ENCODE assay signal across 8 cellular contexts in genomic region chr1:203326830-203327683, GRCh38. TPM values are rescaled to one million over a fixed set of nuclear protein-coding genes. Genes with fewer than 3 reads are reported as not detected.
DNase-seq lines count a peak whose midpoint lies in the region; ATAC-seq and TF ChIP-seq lines count a peak whose summit lies in the region.

No MANE protein-coding gene starts in this region.

- H3K27me3 ChIP-seq in right atrium auricular region, result no peaks in the 10 kb centered on the region
- H3K27me3 ChIP-seq in vagina, result no peaks in the 10 kb centered on the region

- intact Hi-C loops in vagina (cut with DNase I), result loop anchor here (5.0 kb wide), 1 partner anchor 55 kb away; no protein-coding TSS in a partner anchor

- H3K4me1 Mint-ChIP-seq in T-helper 17 cell, result peaks cover 58% of the 10 kb centered on the region

- no peaks in the 10 kb centered on the region for H3K27me3 Mint-ChIP-seq in T-helper 17 cell

- H3K4me3 ChIP-seq in right atrium auricular region, result peak overlapping the region; percentile 38 to 57
- H3K4me3 ChIP-seq in vagina, result peak overlapping the region; percentile 45 to 62

- peak overlapping the region; percentile 85 for H3K4me3 Mint-ChIP-seq in T-helper 17 cell

- peak overlapping the region; percentile 97 for H3K27ac Mint-ChIP-seq in T-helper 17 cell

- H3K27ac ChIP-seq in angular gyrus (ENCODE audit: low read depth, low read length) (peak overlapping the region; percentile 86), right atrium auricular region (peak overlapping the region; percentile 85 to 96), vagina (peak overlapping the region; percentile 89)

- H3K9me3 ChIP-seq in T-helper 17 cell (ENCODE audit: control insufficient read depth, low read length, poor library complexity, severe bottlenecking) (no peaks in the 10 kb centered on the region), right atrium auricular region (no peaks in the 10 kb centered on the region), vagina (no peaks in the 10 kb centered on the region)

- ATAC-seq in HG02885 (IDR thresholded peaks at IDR 0.05; ENCODE audit: poor library complexity, unreplicated experiment) (peak; percentile 79), T-helper 17 cell (peak; percentile 82)

- TF ChIP-seq CTCF in right atrium auricular region (IDR thresholded peaks at IDR 0.05) (no peak), vagina (IDR thresholded peaks at IDR 0.05) (no peak)

- TF ChIP-seq POLR2A in GM15510 (IDR thresholded peaks at IDR 0.05; ENCODE audit: borderline replicate concordance, extremely low read depth, insufficient read length) (peak; percentile 63), vagina (IDR thresholded peaks at IDR 0.05) (peak in 1 of 2 donors; percentile 53)

- H3K36me3 Mint-ChIP-seq in T-helper 17 cell (ENCODE audit: low read depth), result no peaks in the 10 kb centered on the region

- H3K36me3 ChIP-seq in right atrium auricular region (no peaks in the 10 kb centered on the region), vagina (no peaks in the 10 kb centered on the region)

- DNase-seq in NCI-H1694 (lab: John Stamatoyannopoulos, UW), result peak; percentile 87
- DNase-seq in T-helper 17 cell, result peak; percentile 92 to 94 (median 94)
- DNase-seq in right atrium auricular region (ENCODE audit: low spot score), result peak; percentile 96
- DNase-seq in putamen (ENCODE audit: low spot score), result peak; percentile 92
- no peak for DNase-seq in vagina (ENCODE audit: extremely low spot score in 2 of 2)

- H3K4me1 ChIP-seq in right atrium auricular region (peaks cover 0 to 59% of the 10 kb centered on the region in 2 donors), vagina (peaks cover 58% of the 10 kb centered on the region)

RNA-seq across cellular contexts. Expression of gene BTG2, which starts 21.7 kb away (rescaled TPM):
- 100 to 1,000 TPM; 584 to 606 TPM for total RNA-seq in T-helper 17 cell
- total RNA-seq in right atrium auricular region, result 100 to 1,000 TPM; 132 to 254 TPM
- total RNA-seq in vagina, result 191 TPM

RNA-seq across cellular contexts. Expression of gene FMOD, which starts 23.9 kb away (rescaled TPM):
- not detected for total RNA-seq in T-helper 17 cell
- total RNA-seq in right atrium auricular region, result 100 to 1,000 TPM in 1 of 2 donors, 10 to 100 TPM in 1; 34.2 to 122 TPM
- 80.3 TPM for total RNA-seq in vagina

Comparison
In these comparisons a context has a peak if more than half of its experiments do, and no peak if none do; other contexts are left out.
1. DNase-seq: peak in NCI-H1694 (single experiment), T-helper 17 cell (3 of 3), right atrium auricular region (single experiment) and putamen (single experiment); none in vagina (0 of 2).
2. RNA of gene FMOD, which starts 23.9 kb away (total RNA-seq): 34.2 to 122 TPM in right atrium auricular region and 80.3 TPM in vagina (single experiment); not detected in T-helper 17 cell; every median in the first group is over 10 times any median in the second.
3. Peak in every context shown above with its lines, with median percentiles within 50 percentile points of each other: H3K27ac ChIP-seq.